24 cellular contexts compared by ENCODE assay signal in the genomic region with DNA sequence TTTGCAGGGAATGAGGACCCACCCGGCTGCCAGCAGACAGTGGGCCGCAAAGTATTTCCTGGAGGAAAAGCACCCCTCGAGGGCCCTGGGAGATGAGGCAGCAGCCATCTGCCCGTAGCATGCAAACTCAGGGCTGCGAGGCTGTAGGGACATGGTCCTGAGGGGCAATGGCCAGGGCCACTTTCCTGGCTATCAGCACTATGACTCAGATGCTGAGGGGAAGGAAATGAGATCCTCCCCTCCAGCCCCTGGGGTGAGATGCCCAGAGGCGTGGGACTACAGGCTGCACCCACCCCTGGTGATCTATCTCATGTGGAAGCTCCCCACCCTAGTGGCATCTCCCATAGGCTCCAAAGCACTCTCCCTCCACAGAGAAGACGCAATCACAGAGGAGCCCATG.
"Had no signal": no experiment of that assay in that cellular context is flagged by ENCODE, and none has a peak within 500 bp of the region (broad histone marks: within the 10 kb centered on the region; RNA-seq: fewer than 3 reads in every experiment).

No MANE protein-coding gene starts in this region.

- H3K4me2 ChIP-seq: hepatocyte, neural progenitor cell had no signal

- H3K27ac ChIP-seq: body of pancreas, hepatocyte, left lung, neural progenitor cell, pancreas, psoas muscle, right atrium auricular region, stomach, suprapubic skin, tibial nerve, vagina had no signal

- H3K4me1 ChIP-seq: body of pancreas, left lung, neural progenitor cell, pancreas, psoas muscle, right atrium auricular region, suprapubic skin had no signal

- ATAC-seq: activated naive CD8-positive, alpha-beta T cell treated with anti-CD3 and anti-CD28 coated beads, Interleukin-2, amount 50 U/mL, for 24 hours; activated T-cell treated with anti-CD3 and anti-CD28 coated beads, Interleukin-2, amount 50 U/mL, for 72 hours; body of pancreas; esophagus mucosa; left lung; naive thymus-derived CD8-positive, alpha-beta T cell; pancreas; psoas muscle; T-cell had no signal

- H3K4me3 ChIP-seq: body of pancreas, hepatocyte, left lung, lung, neural progenitor cell, pancreas, psoas muscle, right atrium auricular region, stomach, suprapubic skin, tibial nerve, vagina had no signal

- DNase-seq: activated CD4-positive, alpha-beta T cell treated with anti-CD3 and anti-CD28 coated beads for 1 hour; activated effector memory CD4-positive, alpha-beta T cell treated with Interleukin-2 at 50 U/mL for 16 hours; activated naive CD4-positive, alpha-beta T cell treated with anti-CD3 and anti-CD28 coated beads, Interleukin-2, amount 50 U/mL, for 16 hours; activated naive CD8-positive, alpha-beta T cell treated with anti-CD3 and anti-CD28 coated beads, Interleukin-2, amount 50 U/mL, for 24 hours; activated T-cell treated with anti-CD3 and anti-CD28 coated beads, Interleukin-2, amount 50 U/mL, for 72 hours; body of pancreas; effector memory CD4-positive, alpha-beta T cell; glutamatergic neuron; immature natural killer cell; left lung; naive thymus-derived CD8-positive, alpha-beta T cell; stimulated activated CD4-positive, alpha-beta T cell treated with anti-CD3 and anti-CD28 coated beads, Interleukin-1b, Interleukin-23, amount 100 ng/mL, for 48 hours; stomach; T-cell had no signal

- H3K9ac ChIP-seq: neural progenitor cell had no signal

- H2AFZ ChIP-seq: hepatocyte, neural progenitor cell had no signal

- H3K9me3 ChIP-seq: body of pancreas, left lung, pancreas, psoas muscle, right atrium auricular region, stomach, suprapubic skin, tibial nerve, vagina had no signal

- H3K36me3 ChIP-seq: neural progenitor cell had no signal

- H3K27me3 ChIP-seq: body of pancreas, hepatocyte, left lung, neural progenitor cell, pancreas, right atrium auricular region, stomach, suprapubic skin, tibial nerve, vagina had no signal

- H3K79me2 ChIP-seq: hepatocyte had no signal
